In the genomic region with DNA sequence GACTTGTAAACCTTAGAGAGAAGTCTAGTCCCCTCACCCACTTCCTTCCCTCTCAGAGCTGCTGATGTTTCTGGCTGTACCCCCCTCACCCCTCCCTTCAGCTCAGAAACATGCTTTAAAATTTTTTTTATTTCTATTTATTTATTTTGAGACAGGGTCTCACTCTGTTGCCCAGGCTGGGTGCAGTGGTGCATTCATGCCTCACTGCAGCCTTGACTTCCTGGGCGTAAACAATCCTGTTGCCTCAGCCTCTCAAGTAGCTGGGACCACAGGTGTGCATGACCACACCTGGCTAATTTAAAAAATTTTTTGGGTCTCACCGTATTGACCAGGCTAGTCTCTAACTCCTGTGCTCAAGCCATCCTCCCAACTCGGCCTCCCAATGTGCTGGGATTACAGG, we compare ENCODE assay signal across 20 cellular contexts.
"Had no signal": no experiment of that assay in that cellular context is flagged by ENCODE, and none has a peak within 500 bp of the region (broad histone marks: within the 10 kb centered on the region; RNA-seq: fewer than 3 reads in every experiment).

No MANE protein-coding gene starts in this region.

- FAIRE-seq: frontal cortex had no signal

- H3K27me3 ChIP-seq: right atrium auricular region, testis had no signal

- H3K27ac Mint-ChIP-seq: natural killer cell treated with Interleukin-12 subunit alpha and Interleukin-12 subunit beta and Interleukin-15 and Interleukin-18, amount 100 ng/mL, for 72 hours had no signal

- H3K4me3 ChIP-seq: dorsolateral prefrontal cortex, lower lobe of right lung, prostate gland, right atrium auricular region, smooth muscle cell, stomach, testis, tibial artery had no signal

- H3K9me3 Mint-ChIP-seq: natural killer cell treated with Interleukin-12 subunit alpha and Interleukin-12 subunit beta and Interleukin-15 and Interleukin-18, amount 100 ng/mL, for 72 hours; type B pancreatic cell had no signal

- DNase-seq: dorsolateral prefrontal cortex; effector CD4-positive, alpha-beta T cell; head of caudate nucleus; left ventricle myocardium superior; lower lobe of right lung; nucleus accumbens; stimulated activated CD4-positive, alpha-beta T cell treated with anti-CD3 and anti-CD28 coated beads, Interleukin-12 subunit alpha, Interleukin-12 subunit beta, amount 100 ng/mL, for 4 hours; stimulated activated CD4-positive, alpha-beta T cell treated with anti-CD3 and anti-CD28 coated beads, Interleukin-1b, Interleukin-23, amount 100 ng/mL, for 48 hours; stimulated activated CD4-positive, alpha-beta T cell treated with anti-CD3 and anti-CD28 coated beads, Interleukin-4, amount 100 ng/mL, for 1 hour; stimulated activated CD8-positive, alpha-beta memory T cell treated with anti-CD3 and anti-CD28 coated beads, Interleukin-4, amount 100 ng/mL, for 48 hours; stimulated activated naive CD4-positive, alpha-beta T cell treated with Interleukin-2 at 50 U/mL for 16 hours; stomach; tibial artery had no signal

- H3K36me3 Mint-ChIP-seq: natural killer cell treated with Interleukin-12 subunit alpha and Interleukin-12 subunit beta and Interleukin-15 and Interleukin-18, amount 100 ng/mL, for 72 hours had no signal

- H3K4me2 ChIP-seq: smooth muscle cell had no signal

- H3K27ac ChIP-seq: dorsolateral prefrontal cortex, lower lobe of right lung, prostate gland, right atrium auricular region, stomach, tibial artery had no signal

- H3K4me3 Mint-ChIP-seq: natural killer cell treated with Interleukin-12 subunit alpha and Interleukin-12 subunit beta and Interleukin-15 and Interleukin-18, amount 100 ng/mL, for 72 hours had no signal

- H3K36me3 ChIP-seq: lower lobe of right lung, prostate gland, right atrium auricular region, stomach, tibial artery had no signal

- H3K4me1 ChIP-seq: prostate gland had no signal

- H3K9me3 ChIP-seq: lower lobe of right lung, prostate gland, right atrium auricular region, stomach, testis, tibial artery had no signal
